In the genomic region with DNA sequence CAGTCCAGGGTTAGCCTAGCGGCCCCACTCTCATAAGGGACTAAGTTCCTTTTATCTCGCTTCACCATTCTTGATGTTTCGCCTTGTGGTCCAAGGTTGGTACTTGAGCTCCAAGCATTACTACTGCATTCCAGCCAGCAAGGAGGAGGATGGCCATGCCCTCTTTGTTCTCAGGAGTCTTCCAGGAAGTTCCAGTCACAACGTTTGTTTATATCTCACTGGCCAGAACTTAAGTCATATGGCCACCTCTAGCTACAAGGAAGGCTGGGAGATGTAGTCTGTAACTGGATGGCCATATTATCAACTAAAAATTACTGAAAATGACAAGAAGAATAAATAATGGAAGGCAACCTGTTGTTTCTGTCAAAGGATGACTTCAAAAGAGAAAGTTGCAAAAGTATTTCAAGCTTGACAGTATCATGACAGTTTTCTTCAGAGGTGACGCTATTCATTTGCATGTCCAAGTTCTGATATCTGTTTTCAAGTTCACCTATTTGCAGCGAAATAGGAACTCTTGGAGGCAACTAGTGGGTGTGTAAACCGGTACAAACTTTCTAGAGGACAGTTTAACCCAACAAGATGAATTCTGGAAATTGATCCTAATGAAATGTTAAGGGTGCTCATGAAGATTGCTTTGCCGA, we compare ENCODE assay signal across 2 cellular contexts.
A peak's percentile ranks its signal among the peaks of the same experiment; 100 is the strongest.
TF ChIP-seq lines count a peak whose summit lies in the region.

No MANE protein-coding gene starts in this region.

TF ChIP-seq in IMR-90, 13 proteins besides CTCF, POLR2A, EP300 and RAD21:
- TF ChIP-seq BHLHE40 (IDR thresholded peaks at IDR 0.05; ENCODE audit: low read depth, low read length), result no peak
- no peak for TF ChIP-seq MAFK (IDR thresholded peaks at IDR 0.05; ENCODE audit: low read depth, low read length)
- TF ChIP-seq CHD1 (IDR thresholded peaks at IDR 0.05; ENCODE audit: low read depth, low read length), result no peak
- TF ChIP-seq NFE2L2 (IDR thresholded peaks at IDR 0.05; ENCODE audit: low read depth, low read length), result no peak
- no peak for TF ChIP-seq MAZ (IDR thresholded peaks at IDR 0.05; ENCODE audit: borderline replicate concordance, low read depth, low read length)
- no peak for TF ChIP-seq SMC3 (IDR thresholded peaks at IDR 0.05; ENCODE audit: low read depth, low read length)
- TF ChIP-seq CEBPB (IDR thresholded peaks at IDR 0.05; ENCODE audit: low read depth, low read length), result no peak
- no peak for TF ChIP-seq ELK1 (IDR thresholded peaks at IDR 0.05; ENCODE audit: borderline replicate concordance, low read depth, low read length)
- peak; percentile 73 for TF ChIP-seq USF2 (IDR thresholded peaks at IDR 0.05; ENCODE audit: low read depth, low read length)

TF ChIP-seq in GM12878, 131 proteins besides CTCF, POLR2A, EP300 and RAD21:
- no peak for TF ChIP-seq IRF3 (IDR thresholded peaks at IDR 0.05)
- TF ChIP-seq SIX5 (IDR thresholded peaks at IDR 0.05; ENCODE audit: low read depth, low read length, severe bottlenecking), result peak; percentile 14
- no peak for TF ChIP-seq RFX5 (IDR thresholded peaks at IDR 0.05; ENCODE audit: low read depth, low read length)
